In the genomic region with DNA sequence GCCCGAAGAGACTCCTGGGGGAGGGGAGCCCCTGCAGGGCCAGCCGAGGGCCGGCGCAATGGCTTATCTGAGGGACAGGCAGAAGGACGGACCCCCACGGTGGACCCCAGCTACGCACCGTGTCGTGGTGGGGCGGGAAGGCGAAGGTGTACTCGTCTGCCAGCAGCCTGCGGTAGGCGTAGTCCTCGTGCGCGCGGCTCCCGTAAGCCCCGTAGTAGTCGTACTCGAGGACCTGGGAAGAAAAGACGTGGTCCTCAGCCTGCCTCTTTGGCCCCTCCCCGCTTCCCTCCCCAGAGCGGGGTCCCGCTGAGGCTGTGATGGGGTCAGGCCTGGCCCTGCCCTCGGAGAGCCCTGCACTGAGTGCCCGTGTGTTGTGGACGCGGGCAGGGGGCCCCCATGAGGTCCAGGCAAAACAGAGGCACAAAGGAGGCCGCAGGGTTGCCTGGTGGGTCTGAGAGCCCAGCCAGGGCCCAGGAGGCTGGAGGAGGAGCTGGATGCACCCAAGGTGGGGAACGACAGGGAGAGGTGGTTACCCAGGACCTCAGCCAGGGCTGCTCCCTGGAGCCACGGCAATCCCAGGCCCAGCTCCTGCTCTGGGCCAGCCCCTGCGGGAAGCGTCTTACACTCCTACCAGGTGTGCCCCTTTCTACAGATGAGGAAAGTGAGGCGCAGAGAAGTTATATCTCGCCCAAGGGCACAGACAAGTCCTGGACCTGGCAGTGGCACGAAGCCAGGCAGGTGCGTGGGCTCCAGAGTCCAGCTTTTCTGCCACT, we compare ENCODE assay signal across 8 cellular contexts. TPM values are rescaled to one million over a fixed set of nuclear protein-coding genes. Genes with fewer than 3 reads are reported as not detected.
DNase-seq lines count a peak whose midpoint lies in the region; ATAC-seq and TF ChIP-seq lines count a peak whose summit lies in the region.
"Had no signal": no experiment of that assay in that cellular context is flagged by ENCODE, and none has a peak within 500 bp of the region (broad histone marks: within the 10 kb centered on the region; RNA-seq: fewer than 3 reads in every experiment).

No MANE protein-coding gene starts in this region.

- POLR2A ChIA-PET in Panc1 (lab: Charles Lee): no interaction called here

- peak overlapping the region; percentile 51; the same call in 1 of the 2 replicates for H3K9ac ChIP-seq in iPS-20b (ENCODE audit: low read depth, low read length)

- H3K4me1 Mint-ChIP-seq in activated naive CD4-positive, alpha-beta T cell treated with anti-CD3 and anti-CD28 coated beads, Interleukin-2, amount 10 ng/mL, durations not matched to agents 7 days and 5 days: peaks cover 47% of the 10 kb centered on the region
- H3K4me1 Mint-ChIP-seq in stimulated activated naive CD8-positive, alpha-beta T cell treated with anti-CD3 and anti-CD28 coated beads, Interleukin-15, amount 100 ng/mL, for 72 hours: peaks cover 47% of the 10 kb centered on the region

- H3K36me3 ChIP-seq in Panc1 (ENCODE audit: control insufficient read depth, insufficient read depth, low read length): no peaks in the 10 kb centered on the region
- no peaks in the 10 kb centered on the region for H3K36me3 ChIP-seq in iPS-20b (ENCODE audit: insufficient read depth, low read depth, low read length)

- no peak overlapping the region for H3K27ac ChIP-seq in Panc1 (ENCODE audit: low read length)
- no peak overlapping the region for H3K27ac ChIP-seq in iPS-20b (ENCODE audit: low read length)

- in situ Hi-C loops in Panc1 (cut with HindIII; ENCODE audit: low pct_unique_long_range_greater_than_20kb, low sequenced_read_pairs): no loop called here

- DNase-seq in Panc1 (ENCODE audit: low read depth, low spot score) (no peak), GF-D8 (lab: John Stamatoyannopoulos, UW) (no peak), dedifferentiated amniotic fluid mesenchymal stem cell (ENCODE audit: extremely low spot score) (no peak), GM03348 (ENCODE audit: low spot score) (no peak)
- peak; percentile 19 for DNase-seq in activated naive CD4-positive, alpha-beta T cell treated with anti-CD3 and anti-CD28 coated beads, Interleukin-2, amount 10 ng/mL, durations not matched to agents 7 days and 5 days
- DNase-seq in stimulated activated naive CD8-positive, alpha-beta T cell treated with anti-CD3 and anti-CD28 coated beads, Interleukin-15, amount 100 ng/mL, for 72 hours: no peak

- H3K27me3 ChIP-seq in Panc1 (ENCODE audit: control insufficient read depth, insufficient read depth, low read length): no peaks in the 10 kb centered on the region
- peaks cover 10% of the 10 kb centered on the region; the same call in 1 of the 2 replicates for H3K27me3 ChIP-seq in iPS-20b (ENCODE audit: insufficient read depth, low read length)

- no peaks in the 10 kb centered on the region for H3K9me3 ChIP-seq in Panc1 (ENCODE audit: control insufficient read depth, insufficient read depth, low read depth, low read length)
- no peaks in the 10 kb centered on the region for H3K9me3 ChIP-seq in iPS-20b (ENCODE audit: insufficient read depth, low read depth, low read length)

- peaks cover 2% of the 10 kb centered on the region for H3K36me3 Mint-ChIP-seq in activated naive CD4-positive, alpha-beta T cell treated with anti-CD3 and anti-CD28 coated beads, Interleukin-2, amount 10 ng/mL, durations not matched to agents 7 days and 5 days

- no peak for TF ChIP-seq CTCF in Panc1 (IDR thresholded peaks at IDR 0.05)

- H3K27ac Mint-ChIP-seq in activated naive CD4-positive, alpha-beta T cell treated with anti-CD3 and anti-CD28 coated beads, Interleukin-2, amount 10 ng/mL, durations not matched to agents 7 days and 5 days: peak overlapping the region; percentile 92
- H3K27ac Mint-ChIP-seq in stimulated activated naive CD8-positive, alpha-beta T cell treated with anti-CD3 and anti-CD28 coated beads, Interleukin-15, amount 100 ng/mL, for 72 hours: peak overlapping the region; percentile 97

- H3K4me3 ChIP-seq in Panc1 (ENCODE audit: low read depth in 2 of 2, low read length in 2 of 2) (no peak overlapping the region), iPS-20b (ENCODE audit: low read length) (peak overlapping the region; percentile 42; the same call in 1 of the 2 replicates)

- H3K27me3 Mint-ChIP-seq in activated naive CD4-positive, alpha-beta T cell treated with anti-CD3 and anti-CD28 coated beads, Interleukin-2, amount 10 ng/mL, durations not matched to agents 7 days and 5 days: peaks cover 20% of the 10 kb centered on the region
- H3K27me3 Mint-ChIP-seq in stimulated activated naive CD8-positive, alpha-beta T cell treated with anti-CD3 and anti-CD28 coated beads, Interleukin-15, amount 100 ng/mL, for 72 hours: no peaks in the 10 kb centered on the region

- CTCF ChIA-PET in Panc1 (lab: Charles Lee): no interaction called here
- CTCF ChIA-PET in activated naive CD4-positive, alpha-beta T cell treated with anti-CD3 and anti-CD28 coated beads, Interleukin-2, amount 10 ng/mL, durations not matched to agents 7 days and 5 days (lab: Charles Lee): interaction anchor here (0.8 to 2.3 kb wide), 3 partner anchors 11 to 47 kb away, joined by 3 to 9 read pairs (median 3); no protein-coding TSS in a partner anchor

- H3K9me3 Mint-ChIP-seq in activated naive CD4-positive, alpha-beta T cell treated with anti-CD3 and anti-CD28 coated beads, Interleukin-2, amount 10 ng/mL, durations not matched to agents 7 days and 5 days: no peaks in the 10 kb centered on the region
- H3K9me3 Mint-ChIP-seq in stimulated activated naive CD8-positive, alpha-beta T cell treated with anti-CD3 and anti-CD28 coated beads, Interleukin-15, amount 100 ng/mL, for 72 hours: peaks cover 0 to 9% of the 10 kb centered on the region in 2 donors

- no TSS peak for BruUV-seq in Panc1 (replicated peaks; lab: Mats Ljungman, UMichigan)

- intact Hi-C loops in Panc1 (cut with micrococcal nuclease; ENCODE audit: unreplicated experiment): no loop called here

- H3K4me3 Mint-ChIP-seq in activated naive CD4-positive, alpha-beta T cell treated with anti-CD3 and anti-CD28 coated beads, Interleukin-2, amount 10 ng/mL, durations not matched to agents 7 days and 5 days: peak overlapping the region; percentile 77
- H3K4me3 Mint-ChIP-seq in stimulated activated naive CD8-positive, alpha-beta T cell treated with anti-CD3 and anti-CD28 coated beads, Interleukin-15, amount 100 ng/mL, for 72 hours: peak overlapping the region; percentile 81 to 85

- H3K4me1 ChIP-seq in Panc1 (ENCODE audit: control insufficient read depth, insufficient read depth, low read length): no peaks in the 10 kb centered on the region
- H3K4me1 ChIP-seq in iPS-20b (ENCODE audit: insufficient read depth, low read length): no peaks in the 10 kb centered on the region; the same call in 1 of the 2 replicates

- ATAC-seq in Panc1: 0 out of 2 replicates have a peak, but pooled peaks have one; percentile 46
- peak; percentile 31 for ATAC-seq in stimulated activated naive CD8-positive, alpha-beta T cell treated with anti-CD3 and anti-CD28 coated beads, Interleukin-15, amount 100 ng/mL, for 72 hours

RNA-seq across cellular contexts. Expression of a gene that starts 35.2 kb away (rescaled TPM):
- 0.13 TPM for total RNA-seq in Panc1 (2021; ENCODE audit: unreplicated experiment)
- 0.56 TPM for polyA plus RNA-seq in Panc1 (2012; ENCODE audit: insufficient read length)
- polyA plus RNA-seq: neural cell had no signal
